ENCODE assay signal across 24 cellular contexts in the genomic region with DNA sequence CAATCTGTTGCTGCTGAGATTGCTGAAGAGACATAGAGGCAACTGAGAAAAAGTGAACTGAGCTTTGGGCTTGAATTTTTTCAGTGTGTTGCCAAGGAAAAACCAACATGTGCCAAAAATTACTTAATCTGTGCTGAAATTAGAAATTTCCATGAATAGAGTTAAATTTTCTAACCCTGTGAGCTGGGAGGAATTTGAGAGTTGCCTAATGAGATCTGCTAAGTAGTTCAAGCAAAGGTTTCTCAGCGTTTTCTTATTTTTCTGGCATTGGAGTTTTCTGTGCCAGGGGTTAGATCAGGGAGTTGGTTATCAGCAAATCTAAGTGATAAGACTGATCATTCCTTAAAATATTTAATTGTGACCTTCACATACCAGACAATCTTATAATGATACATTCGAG.
"Had no signal": no experiment of that assay in that cellular context is flagged by ENCODE, and none has a peak within 500 bp of the region (broad histone marks: within the 10 kb centered on the region; RNA-seq: fewer than 3 reads in every experiment).

No MANE protein-coding gene starts in this region.

- H3K4me3 Mint-ChIP-seq: activated CD4-positive, alpha-beta memory T cell treated with anti-CD3 and anti-CD28 coated beads, Interleukin-2, amount 10 ng/mL, durations not matched to agents 7 days and 5 days; activated CD4-positive, alpha-beta T cell treated with anti-CD3 and anti-CD28 coated beads, Interleukin-2, amount 10 ng/mL, durations not matched to agents 7 days and 5 days; activated naive CD8-positive, alpha-beta T cell; activated T-cell treated with anti-CD3 and anti-CD28 coated beads, Interleukin-2, amount 50 U/mL, for 24 hours; activated T-helper 17 cell treated with anti-CD3 and anti-CD28 coated beads, Interleukin-2, amount 50 U/mL, for 72 hours; T-helper 17 cell had no signal

- DNase-seq: activated CD4-positive, alpha-beta memory T cell treated with anti-CD3 and anti-CD28 coated beads, Interleukin-2, amount 10 ng/mL, durations not matched to agents 7 days and 5 days; activated CD4-positive, alpha-beta T cell treated with anti-CD3 and anti-CD28 coated beads for 1 hour; activated CD4-positive, alpha-beta T cell treated with anti-CD3 and anti-CD28 coated beads for 4 hours; activated CD4-positive, alpha-beta T cell treated with anti-CD3 and anti-CD28 coated beads, Interleukin-2, amount 10 ng/mL, durations not matched to agents 7 days and 5 days; activated CD4-positive, alpha-beta T cell treated with anti-CD3 and anti-CD28 coated beads, Interleukin-2, amount 50 U/mL, for 4 hours; activated CD8-positive, alpha-beta memory T cell treated with anti-CD3 and anti-CD28 coated beads, Interleukin-2, amount 50 U/mL, for 48 hours; activated effector memory CD4-positive, alpha-beta T cell treated with Interleukin-2 at 50 U/mL for 16 hours; activated gamma-delta T cell treated with Interleukin-2 at 50 U/mL for 16 hours; activated naive CD4-positive, alpha-beta T cell treated with anti-CD3 and anti-CD28 coated beads, Interleukin-2, amount 50 U/mL, for 16 hours; activated naive CD4-positive, alpha-beta T cell treated with Interleukin-2 at 50 U/mL for 16 hours; activated T-cell treated with anti-CD3 and anti-CD28 coated beads for 4 hours; activated T-cell treated with anti-CD3 and anti-CD28 coated beads, Interleukin-2, amount 50 U/mL, for 24 hours; adrenal gland; amygdala; aorta; body of pancreas; colonic mucosa; effector CD8-positive, alpha-beta T cell; esophagus squamous epithelium; foreskin melanocyte; T-helper 1 cell; T-helper 17 cell had no signal

- H3K27ac Mint-ChIP-seq: activated CD4-positive, alpha-beta memory T cell treated with anti-CD3 and anti-CD28 coated beads, Interleukin-2, amount 10 ng/mL, durations not matched to agents 7 days and 5 days; activated CD4-positive, alpha-beta T cell treated with anti-CD3 and anti-CD28 coated beads, Interleukin-2, amount 10 ng/mL, durations not matched to agents 7 days and 5 days; activated naive CD8-positive, alpha-beta T cell; activated T-cell treated with anti-CD3 and anti-CD28 coated beads, Interleukin-2, amount 50 U/mL, for 24 hours; activated T-helper 17 cell treated with anti-CD3 and anti-CD28 coated beads, Interleukin-2, amount 50 U/mL, for 72 hours; T-helper 17 cell had no signal

- H3K9me3 Mint-ChIP-seq: activated CD4-positive, alpha-beta memory T cell treated with anti-CD3 and anti-CD28 coated beads, Interleukin-2, amount 10 ng/mL, durations not matched to agents 7 days and 5 days had no signal

- H3K4me1 Mint-ChIP-seq: activated CD4-positive, alpha-beta memory T cell treated with anti-CD3 and anti-CD28 coated beads, Interleukin-2, amount 10 ng/mL, durations not matched to agents 7 days and 5 days; activated CD4-positive, alpha-beta T cell treated with anti-CD3 and anti-CD28 coated beads, Interleukin-2, amount 10 ng/mL, durations not matched to agents 7 days and 5 days; activated T-helper 17 cell treated with anti-CD3 and anti-CD28 coated beads, Interleukin-2, amount 50 U/mL, for 72 hours; T-helper 17 cell had no signal

- H3K36me3 Mint-ChIP-seq: activated naive CD8-positive, alpha-beta T cell had no signal

- H3K27me3 Mint-ChIP-seq: activated CD4-positive, alpha-beta memory T cell treated with anti-CD3 and anti-CD28 coated beads, Interleukin-2, amount 10 ng/mL, durations not matched to agents 7 days and 5 days; activated CD4-positive, alpha-beta T cell treated with anti-CD3 and anti-CD28 coated beads, Interleukin-2, amount 10 ng/mL, durations not matched to agents 7 days and 5 days; activated naive CD8-positive, alpha-beta T cell; activated T-cell treated with anti-CD3 and anti-CD28 coated beads, Interleukin-2, amount 50 U/mL, for 24 hours; activated T-helper 17 cell treated with anti-CD3 and anti-CD28 coated beads, Interleukin-2, amount 50 U/mL, for 72 hours; T-helper 17 cell had no signal
